Comparison of ENCODE assay signal across 26 cellular contexts in the genomic region with DNA sequence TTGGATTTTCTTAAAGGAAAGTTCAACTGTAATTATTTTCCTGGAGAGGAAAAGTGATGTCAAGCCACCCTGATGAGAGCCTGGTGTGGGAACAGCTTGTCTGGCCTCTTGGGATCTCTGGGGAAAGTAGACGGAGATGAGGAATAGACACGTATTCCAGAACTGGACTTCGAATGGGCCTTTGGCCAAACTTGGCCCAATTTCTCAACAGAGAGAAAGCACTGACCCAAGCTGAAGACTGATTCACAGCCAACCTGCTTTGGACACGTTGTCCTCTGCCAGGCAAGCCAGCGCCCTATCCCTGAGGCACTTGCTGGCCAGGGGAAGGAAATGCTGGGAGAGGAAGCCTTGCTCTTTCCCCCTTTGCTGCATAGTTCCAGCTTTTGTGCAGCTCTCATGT.
DNase-seq lines count a peak whose midpoint lies in the region; ATAC-seq, FAIRE-seq and TF ChIP-seq lines count a peak whose summit lies in the region.
"Had no signal": no experiment of that assay in that cellular context is flagged by ENCODE, and none has a peak within 500 bp of the region (broad histone marks: within the 10 kb centered on the region; RNA-seq: fewer than 3 reads in every experiment).

No MANE protein-coding gene starts in this region.

- in situ Hi-C loops in HepG2 (cut with HindIII; ENCODE audit: extremely low pct_ligation_motif_present, low pct_unique_long_range_greater_than_20kb), result no loop called here

- intact Hi-C loops in HepG2 (cut with micrococcal nuclease; ENCODE audit: unreplicated experiment) (no loop called here), Right ventricle myocardium superior (cut with DNase I) (no loop called here), posterior vena cava (cut with DNase I) (no loop called here)

- no peaks in the 10 kb centered on the region for H3K27me3 ChIP-seq in liver (ENCODE audit: control insufficient read depth in 4 of 4, insufficient read depth in 4 of 4, low read length in 3 of 4)
- no peaks in the 10 kb centered on the region for H3K27me3 ChIP-seq in HepG2 (ENCODE audit: control insufficient read depth in 1 of 2, insufficient read depth in 2 of 2, low read length in 2 of 2)
- H3K27me3 ChIP-seq in mesendoderm (ENCODE audit: insufficient read depth, low read length, poor library complexity), result no peaks in the 10 kb centered on the region
- H3K27me3 ChIP-seq: foreskin keratinocyte, pancreas, SJCRH30 had no signal

- no peak for TF ChIP-seq POLR2A in HepG2 (IDR thresholded peaks at IDR 0.05; ENCODE audit: insufficient read depth in 1 of 2, low read depth in 2 of 2, low read length in 2 of 2)

- no peak for FAIRE-seq in HepG2 (lab: Jason Lieb, UNC)
- FAIRE-seq: A204.1, pancreas, TTC549 had no signal

- no peak overlapping the region for H3K4me2 ChIP-seq in HepG2 (ENCODE audit: low read depth, low read length)
- H3K4me2 ChIP-seq in mesendoderm (ENCODE audit: low read length), result no peak overlapping the region
- H3K4me2 ChIP-seq: GM23338 had no signal

- no peak overlapping the region for H2BK15ac ChIP-seq in mesendoderm (replicated peaks; ENCODE audit: low read depth)

- no peak overlapping the region for H3K18ac ChIP-seq in mesendoderm (ENCODE audit: low read length)

- CTCF ChIA-PET in HepG2 (lab: Yijun Ruan, JAX; ENCODE audit: low intra/inter-chr PET ratio, low total read pairs), result no interaction called here

- no peak overlapping the region for H2AFZ ChIP-seq in HepG2 (ENCODE audit: low read length)
- H2AFZ ChIP-seq: GM23338 had no signal

- H3K36me3 ChIP-seq in liver (ENCODE audit: control insufficient read depth in 4 of 4, insufficient read depth in 3 of 4, low read depth in 1 of 4, low read length in 3 of 4) (no peaks in the 10 kb centered on the region), HepG2 (replicated peaks in 1 of 2; ENCODE audit: control insufficient read depth in 1 of 2, insufficient read depth in 2 of 2, low read length in 2 of 2) (no peaks in the 10 kb centered on the region), mesendoderm (ENCODE audit: control insufficient read depth, insufficient read depth, low read length) (no peaks in the 10 kb centered on the region)
- H3K36me3 ChIP-seq: lower lobe of right lung, pancreas, SJCRH30 had no signal

- H4K8ac ChIP-seq in mesendoderm (ENCODE audit: low read depth, low read length), result no peak overlapping the region

- no peak overlapping the region for H3K56ac ChIP-seq in mesendoderm (ENCODE audit: low read length)

- no peaks in the 10 kb centered on the region for H4K20me1 ChIP-seq in HepG2 (ENCODE audit: insufficient read depth, low read length)

- H3K9ac ChIP-seq in liver (ENCODE audit: low read depth in 1 of 2, low read length in 2 of 2) (no peak overlapping the region), HepG2 (ENCODE audit: insufficient read depth, low read depth, low read length) (no peak overlapping the region), mesendoderm (ENCODE audit: low read length) (no peak overlapping the region)

- H2BK120ac ChIP-seq in mesendoderm (ENCODE audit: low read depth, low read length), result no peak overlapping the region

- POLR2A ChIA-PET in HepG2 (lab: Yijun Ruan, JAX), result no interaction called here

- ATAC-seq in HepG2 (no peak), Right ventricle myocardium superior (ENCODE audit: poor library complexity) (peak; percentile 90)
- ATAC-seq: activated CD4-positive, alpha-beta T cell treated with anti-CD3 and anti-CD28 coated beads for 36 hours; foreskin keratinocyte; GM23338 had no signal

- H3K4me1 ChIP-seq in liver (ENCODE audit: control insufficient read depth in 4 of 4, insufficient read depth in 4 of 4, low read length in 3 of 4), result peaks cover 8 to 35% (median 21%) of the 10 kb centered on the region in 4 donors
- peaks cover 36% of the 10 kb centered on the region for H3K4me1 ChIP-seq in HepG2 (ENCODE audit: insufficient read depth, low read length)
- no peaks in the 10 kb centered on the region for H3K4me1 ChIP-seq in mesendoderm (ENCODE audit: control insufficient read depth, low read depth, low read length)
- H3K4me1 ChIP-seq: lower lobe of right lung, SJCRH30 had no signal

- 31% methylated on average over 5 of the region's 5 CpGs for WGBS in liver
- WGBS in HepG2 (ENCODE audit: low lambda C conversion rate), result 64% methylated on average over 5 of the region's 5 CpGs
- no CpG with 5 or more reads among the region's 5 CpGs for WGBS in mesendoderm (ENCODE audit: extremely low coverage, insufficient coverage, low lambda C conversion rate)

- no peak overlapping the region for H4K5ac ChIP-seq in mesendoderm (ENCODE audit: low read length)

- H2AK5ac ChIP-seq in mesendoderm (ENCODE audit: low read length), result no peak overlapping the region

- TF ChIP-seq EP300 in HepG2 (IDR thresholded peaks at IDR 0.05; ENCODE audit: low read depth in 2 of 2, low read length in 2 of 2) (no peak), HepG2 (CRISPR knock-in tag; IDR thresholded peaks at IDR 0.05; ENCODE audit: borderline replicate concordance) (no peak)

- H2BK5ac ChIP-seq in mesendoderm (ENCODE audit: low read length), result no peak overlapping the region

- H3K79me1 ChIP-seq in mesendoderm (ENCODE audit: low read length), result no peaks in the 10 kb centered on the region

- H3K9me3 ChIP-seq in liver (ENCODE audit: control insufficient read depth in 4 of 4, low read length in 3 of 4), result no peaks in the 10 kb centered on the region
- no peaks in the 10 kb centered on the region for H3K9me3 ChIP-seq in HepG2 (ENCODE audit: low read length)
- H3K9me3 ChIP-seq: lower lobe of right lung, pancreas, SJCRH30 had no signal

- H3K27ac ChIP-seq in liver (ENCODE audit: low read depth in 1 of 2, low read length in 2 of 2) (peak overlapping the region; percentile 49 to 81), HepG2 (ENCODE audit: extremely low read length, insufficient read depth, low read length) (no peak overlapping the region), mesendoderm (ENCODE audit: low read depth, low read length) (no peak overlapping the region)
- H3K27ac ChIP-seq: foreskin keratinocyte, lower lobe of right lung, pancreas, SJCRH30 had no signal

- TF ChIP-seq CTCF in liver (IDR thresholded peaks at IDR 0.05; ENCODE audit: low read depth, low read length, missing input control) (no peak), HepG2 (CRISPR knock-in tag; IDR thresholded peaks at IDR 0.05) (no peak)

- H3K4me3 ChIP-seq in liver (ENCODE audit: low read depth in 1 of 3, low read length in 3 of 3), result no peak overlapping the region
- no peak overlapping the region for H3K4me3 ChIP-seq in HepG2 (replicated peaks in 1 of 3; ENCODE audit: insufficient read depth in 1 of 3, low read depth in 2 of 3, low read length in 3 of 3)
- H3K4me3 ChIP-seq in mesendoderm (ENCODE audit: low read length), result no peak overlapping the region
- H3K4me3 ChIP-seq: GM23338, lower lobe of right lung, pancreas, SJCRH30 had no signal

- H3K4ac ChIP-seq in mesendoderm (ENCODE audit: low read depth, low read length), result no peak overlapping the region

- BruUV-seq in HepG2 (replicated peaks; lab: Mats Ljungman, UMichigan), result no TSS peak

- no peaks in the 10 kb centered on the region for H3K79me2 ChIP-seq in HepG2 (ENCODE audit: insufficient read depth, low read length)
- no peaks in the 10 kb centered on the region for H3K79me2 ChIP-seq in mesendoderm (ENCODE audit: control insufficient read depth, insufficient read depth, low read length)

- TF ChIP-seq RAD21 in liver (IDR thresholded peaks at IDR 0.05), result peak in 1 of 2 donors; percentile 74
- no peak for TF ChIP-seq RAD21 in HepG2 (CRISPR knock-in tag; IDR thresholded peaks at IDR 0.05)

- DNase-seq in HepG2 (ENCODE audit: low spot score) (no peak), Right ventricle myocardium superior (peak; percentile 80), posterior vena cava (ENCODE audit: low spot score) (peak; percentile 88), mesendoderm (no peak), NCI-H748 (lab: John Stamatoyannopoulos, UW; ENCODE audit: unreplicated experiment) (no peak), MV-4-11 (lab: John Stamatoyannopoulos, UW) (no peak), T-helper 9 cell (no peak)
- DNase-seq: activated CD4-positive, alpha-beta T cell treated with anti-CD3 and anti-CD28 coated beads for 36 hours; activated naive CD4-positive, alpha-beta T cell treated with Interleukin-2 at 50 U/mL for 16 hours; activated T-cell treated with anti-CD3 and anti-CD28 coated beads, Interleukin-2, amount 50 U/mL, for 24 hours; amygdala; CD8-positive, alpha-beta memory T cell; central memory CD4-positive, alpha-beta T cell; foreskin keratinocyte; GF-D8; KG1; lower lobe of right lung; NCI-H146; NCI-H510A; pancreas; SJCRH30; T-helper 1 cell had no signal

- H3K23ac ChIP-seq in mesendoderm (ENCODE audit: low read length), result no peak overlapping the region

TF ChIP-seq in HepG2, 621 proteins besides CTCF, POLR2A, EP300 and RAD21 (continues in another document):
- TF ChIP-seq ISL2 (CRISPR knock-in tag; IDR thresholded peaks at IDR 0.05) (no peak), GABPA (IDR thresholded peaks at IDR 0.05; ENCODE audit: low read depth, low read length) (no peak), GABPA (CRISPR knock-in tag; IDR thresholded peaks at IDR 0.05; ENCODE audit: low read depth) (no peak)

Comparison
In these comparisons a context has a peak if more than half of its experiments do, and no peak if none do; other contexts are left out.
1. H3K27ac ChIP-seq: peak in liver (2 of 2); none in HepG2 (single experiment) and mesendoderm (single experiment).
2. DNase-seq: peak in Right ventricle myocardium superior (single experiment) and posterior vena cava (single experiment); none in HepG2 (single experiment), mesendoderm (single experiment), NCI-H748 (single experiment), MV-4-11 (single experiment) and T-helper 9 cell (single experiment).